33 cellular contexts compared by ENCODE assay signal in the genomic region with DNA sequence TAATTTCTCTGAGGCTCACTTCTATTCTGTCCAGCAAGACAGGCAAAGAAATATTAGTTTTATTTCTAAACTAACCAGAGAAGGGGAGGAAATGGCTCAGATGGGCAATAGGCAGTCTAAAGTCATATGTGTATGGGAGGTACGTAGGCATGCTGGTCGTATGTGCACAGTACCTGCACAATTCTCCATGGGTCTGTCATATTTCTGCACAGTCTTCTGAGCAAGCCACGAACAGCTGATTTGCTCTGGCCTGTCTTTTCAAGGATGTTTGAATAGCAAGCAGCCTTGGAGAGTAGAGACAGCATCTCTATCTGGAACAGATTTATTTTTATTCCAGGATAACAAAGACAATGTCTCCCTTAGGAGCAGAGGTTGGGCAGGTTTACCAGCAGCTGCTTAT.
"Had no signal": no experiment of that assay in that cellular context is flagged by ENCODE, and none has a peak within 500 bp of the region (broad histone marks: within the 10 kb centered on the region; RNA-seq: fewer than 3 reads in every experiment).

No MANE protein-coding gene starts in this region.

- DNase-seq: activated B cell treated with CpG ODN at 0.5 μM for 24 hours; activated CD4-positive, alpha-beta memory T cell treated with anti-CD3 and anti-CD28 coated beads for 36 hours; activated CD4-positive, alpha-beta T cell treated with anti-CD3 and anti-CD28 coated beads for 4 hours; activated CD4-positive, alpha-beta T cell treated with anti-CD3 and anti-CD28 coated beads, Interleukin-2, amount 10 ng/mL, durations not matched to agents 24 days and 14 days; activated CD4-positive, alpha-beta T cell treated with anti-CD3 and anti-CD28 coated beads, Interleukin-2, amount 50 U/mL, for 1 hour; activated CD4-positive, alpha-beta T cell treated with anti-CD3 and anti-CD28 coated beads, Interleukin-2, amount 50 U/mL, for 4 hours; activated CD4-positive, CD25-positive, alpha-beta regulatory T cell treated with anti-CD3 and anti-CD28 coated beads, Interleukin-2, amount 50 U/mL, for 72 hours; activated CD8-positive, alpha-beta memory T cell treated with anti-CD3 and anti-CD28 coated beads, Interleukin-2, amount 50 U/mL, for 4 hours; activated CD8-positive, alpha-beta T cell treated with anti-CD3 and anti-CD28 coated beads for 36 hours; activated effector memory CD4-positive, alpha-beta T cell treated with anti-CD3 and anti-CD28 coated beads, Interleukin-2, amount 50 U/mL, for 16 hours; activated gamma-delta T cell treated with Interleukin-2 at 50 U/mL for 16 hours; activated naive CD4-positive, alpha-beta T cell; activated naive CD4-positive, alpha-beta T cell treated with anti-CD3 and anti-CD28 coated beads for 36 hours; activated naive CD4-positive, alpha-beta T cell treated with anti-CD3 and anti-CD28 coated beads, Interleukin-2, amount 50 U/mL, for 16 hours; activated naive CD8-positive, alpha-beta T cell treated with anti-CD3 and anti-CD28 coated beads for 36 hours; activated T-cell treated with anti-CD3 and anti-CD28 coated beads for 4 hours; activated T-cell treated with anti-CD3 and anti-CD28 coated beads, Interleukin-2, amount 50 U/mL, for 1 hour; activated T-cell treated with anti-CD3 and anti-CD28 coated beads, Interleukin-2, amount 50 U/mL, for 4 hours; activated T-cell treated with anti-CD3 and anti-CD28 coated beads, Interleukin-2, amount 50 U/mL, for 72 hours; adrenal gland; amniotic stem cell; central memory CD4-positive, alpha-beta T cell; T-helper 1 cell; T-helper 2 cell; T-helper 9 cell had no signal

- H3K4me1 Mint-ChIP-seq: activated B cell treated with CpG ODN at 0.5 μM for 24 hours; activated CD4-positive, alpha-beta T cell treated with anti-CD3 and anti-CD28 coated beads, Interleukin-2, amount 10 ng/mL, durations not matched to agents 24 days and 14 days had no signal

- H3K36me3 ChIP-seq: adrenal gland, ascending aorta had no signal

- H3K27me3 Mint-ChIP-seq: activated B cell treated with CpG ODN at 0.5 μM for 24 hours; activated CD4-positive, alpha-beta memory T cell treated with anti-CD3 and anti-CD28 coated beads for 36 hours; activated CD4-positive, alpha-beta T cell treated with anti-CD3 and anti-CD28 coated beads, Interleukin-2, amount 10 ng/mL, durations not matched to agents 24 days and 14 days; activated CD8-positive, alpha-beta T cell treated with anti-CD3 and anti-CD28 coated beads for 36 hours; activated naive CD8-positive, alpha-beta T cell treated with anti-CD3 and anti-CD28 coated beads for 36 hours; activated T-helper 17 cell treated with anti-CD3 and anti-CD28 coated beads, Interleukin-2, amount 50 U/mL, for 72 hours had no signal

- H3K9me3 Mint-ChIP-seq: activated B cell treated with CpG ODN at 0.5 μM for 24 hours; activated CD4-positive, alpha-beta memory T cell treated with anti-CD3 and anti-CD28 coated beads for 36 hours; activated CD4-positive, alpha-beta T cell treated with anti-CD3 and anti-CD28 coated beads, Interleukin-2, amount 10 ng/mL, durations not matched to agents 24 days and 14 days; activated CD8-positive, alpha-beta T cell treated with anti-CD3 and anti-CD28 coated beads for 36 hours; activated naive CD4-positive, alpha-beta T cell treated with anti-CD3 and anti-CD28 coated beads, Interleukin-2, amount 50 U/mL, for 72 hours; activated naive CD8-positive, alpha-beta T cell treated with anti-CD3 and anti-CD28 coated beads for 36 hours; activated T-cell treated with anti-CD3 and anti-CD28 coated beads, Interleukin-2, amount 50 U/mL, for 4 hours; activated T-cell treated with anti-CD3 and anti-CD28 coated beads, Interleukin-2, amount 50 U/mL, for 72 hours; activated T-helper 1 cell treated with anti-CD3 and anti-CD28 coated beads, Interleukin-12 subunit alpha, Interleukin-12 subunit beta, Interleukin-2, Interleukin-4 antibody, amounts not matched to agents 30 ng/mL and 10 ng/mL and 1 ng/mL, durations not matched to agents 14 hours and 24 hours and 36 hours; activated T-helper 17 cell treated with anti-CD3 and anti-CD28 coated beads, Interleukin-2, amount 50 U/mL, for 72 hours; T-helper 1 cell treated with Interleukin-12 subunit alpha and Interleukin-12 subunit beta and Interleukin-4 antibody, amounts not matched to agents 30 μg/mL and 1 μg/mL, for 36 hours; T-helper 2 cell treated with Interferon-gamma antibody and Interleukin-4, amounts not matched to agents 5 μg/mL and 100 μg/mL, for 36 hours had no signal

- H3K27ac Mint-ChIP-seq: activated B cell treated with CpG ODN at 0.5 μM for 24 hours; activated CD4-positive, alpha-beta memory T cell treated with anti-CD3 and anti-CD28 coated beads for 36 hours; activated CD4-positive, alpha-beta T cell treated with anti-CD3 and anti-CD28 coated beads, Interleukin-2, amount 10 ng/mL, durations not matched to agents 24 days and 14 days; activated CD8-positive, alpha-beta T cell treated with anti-CD3 and anti-CD28 coated beads for 36 hours; activated naive CD4-positive, alpha-beta T cell treated with anti-CD3 and anti-CD28 coated beads for 36 hours; activated naive CD4-positive, alpha-beta T cell treated with anti-CD3 and anti-CD28 coated beads, Interleukin-2, amount 50 U/mL, for 72 hours; activated naive CD8-positive, alpha-beta T cell treated with anti-CD3 and anti-CD28 coated beads for 36 hours; activated T-cell treated with anti-CD3 and anti-CD28 coated beads, Interleukin-2, amount 50 U/mL, for 72 hours; activated T-helper 1 cell treated with anti-CD3 and anti-CD28 coated beads, Interleukin-12 subunit alpha, Interleukin-12 subunit beta, Interleukin-2, Interleukin-4 antibody, amounts not matched to agents 30 ng/mL and 10 ng/mL and 1 ng/mL, durations not matched to agents 14 hours and 24 hours and 36 hours; activated T-helper 17 cell treated with anti-CD3 and anti-CD28 coated beads, Interleukin-2, amount 50 U/mL, for 72 hours; T-helper 2 cell treated with Interferon-gamma antibody and Interleukin-4, amounts not matched to agents 5 μg/mL and 100 μg/mL, for 36 hours had no signal

- H3K4me1 ChIP-seq: ascending aorta had no signal

- H3K27ac ChIP-seq: adrenal gland, ascending aorta, VCaP had no signal

- H3K27me3 ChIP-seq: adrenal gland, ascending aorta had no signal

- H3K4me3 ChIP-seq: adrenal gland, ascending aorta had no signal

- H3K4me3 Mint-ChIP-seq: activated B cell treated with CpG ODN at 0.5 μM for 24 hours; activated CD4-positive, alpha-beta memory T cell treated with anti-CD3 and anti-CD28 coated beads for 36 hours; activated CD4-positive, alpha-beta T cell treated with anti-CD3 and anti-CD28 coated beads, Interleukin-2, amount 10 ng/mL, durations not matched to agents 24 days and 14 days; activated CD8-positive, alpha-beta T cell treated with anti-CD3 and anti-CD28 coated beads for 36 hours; activated naive CD4-positive, alpha-beta T cell treated with anti-CD3 and anti-CD28 coated beads for 36 hours; activated naive CD8-positive, alpha-beta T cell treated with anti-CD3 and anti-CD28 coated beads for 36 hours; activated T-cell treated with anti-CD3 and anti-CD28 coated beads, Interleukin-2, amount 50 U/mL, for 4 hours; activated T-cell treated with anti-CD3 and anti-CD28 coated beads, Interleukin-2, amount 50 U/mL, for 72 hours; activated T-helper 1 cell treated with anti-CD3 and anti-CD28 coated beads, Interleukin-12 subunit alpha, Interleukin-12 subunit beta, Interleukin-2, Interleukin-4 antibody, amounts not matched to agents 30 ng/mL and 10 ng/mL and 1 ng/mL, durations not matched to agents 14 hours and 24 hours and 36 hours; activated T-helper 17 cell treated with anti-CD3 and anti-CD28 coated beads, Interleukin-2, amount 50 U/mL, for 72 hours; brain; T-helper 1 cell treated with Interleukin-12 subunit alpha and Interleukin-12 subunit beta and Interleukin-4 antibody, amounts not matched to agents 30 μg/mL and 1 μg/mL, for 36 hours; T-helper 2 cell treated with Interferon-gamma antibody and Interleukin-4, amounts not matched to agents 5 μg/mL and 100 μg/mL, for 36 hours had no signal

- H3K36me3 Mint-ChIP-seq: activated CD4-positive, alpha-beta memory T cell treated with anti-CD3 and anti-CD28 coated beads for 36 hours had no signal

- H3K9me3 ChIP-seq: adrenal gland, ascending aorta had no signal
